ENCODE assay signal across 1 cellular context in genomic region chr1:241810769-241811402, GRCh38.
TF ChIP-seq lines count a peak whose summit lies in the region.

No MANE protein-coding gene starts in this region.

TF ChIP-seq in IMR-90, 13 proteins besides CTCF, POLR2A, EP300 and RAD21:
- TF ChIP-seq BHLHE40 (IDR thresholded peaks at IDR 0.05; ENCODE audit: low read depth, low read length) = no peak
- TF ChIP-seq SMC3 (IDR thresholded peaks at IDR 0.05; ENCODE audit: low read depth, low read length) = no peak
- TF ChIP-seq ELK1 (IDR thresholded peaks at IDR 0.05; ENCODE audit: borderline replicate concordance, low read depth, low read length) = no peak
- TF ChIP-seq MXI1 (IDR thresholded peaks at IDR 0.05; ENCODE audit: borderline replicate concordance, low read depth, low read length) = no peak
- TF ChIP-seq FOS (IDR thresholded peaks at IDR 0.05; ENCODE audit: low read depth, low read length) = no peak
- no peak for TF ChIP-seq CEBPB (IDR thresholded peaks at IDR 0.05; ENCODE audit: low read depth, low read length)
- no peak for TF ChIP-seq RCOR1 (IDR thresholded peaks at IDR 0.05; ENCODE audit: insufficient replicate concordance, low read length)
- TF ChIP-seq MAFK (IDR thresholded peaks at IDR 0.05; ENCODE audit: low read depth, low read length) = no peak
- TF ChIP-seq, protein P1, sequence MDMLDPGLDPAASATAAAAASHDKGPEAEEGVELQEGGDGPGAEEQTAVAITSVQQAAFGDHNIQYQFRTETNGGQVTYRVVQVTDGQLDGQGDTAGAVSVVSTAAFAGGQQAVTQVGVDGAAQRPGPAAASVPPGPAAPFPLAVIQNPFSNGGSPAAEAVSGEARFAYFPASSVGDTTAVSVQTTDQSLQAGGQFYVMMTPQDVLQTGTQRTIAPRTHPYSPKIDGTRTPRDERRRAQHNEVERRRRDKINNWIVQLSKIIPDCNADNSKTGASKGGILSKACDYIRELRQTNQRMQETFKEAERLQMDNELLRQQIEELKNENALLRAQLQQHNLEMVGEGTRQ (IDR thresholded peaks at IDR 0.05; ENCODE audit: low read depth, low read length) = no peak
